2 cellular contexts compared by ENCODE assay signal in the genomic region with DNA sequence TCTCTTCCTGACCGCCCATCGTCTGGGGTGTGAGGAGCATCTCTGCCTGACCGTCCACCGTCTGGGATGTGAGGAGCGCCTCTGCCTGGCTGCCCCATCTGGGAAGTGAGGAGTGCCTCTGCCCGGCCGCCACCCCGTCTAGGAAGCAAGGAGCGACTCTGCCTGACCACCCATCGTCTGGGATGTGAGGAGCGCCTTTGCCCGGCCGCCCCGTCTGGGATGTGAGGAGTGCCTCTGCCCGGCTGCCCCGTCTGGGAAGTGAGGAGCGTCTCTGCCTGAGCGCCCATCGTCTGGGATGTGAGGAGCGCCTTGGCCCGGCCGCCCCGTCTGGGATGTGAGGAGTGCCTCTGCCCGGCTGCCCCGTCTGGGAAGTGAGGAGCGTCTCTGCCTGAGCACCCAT. TPM values are rescaled to one million over a fixed set of nuclear protein-coding genes. Genes with fewer than 3 reads are reported as not detected.
"Had no signal": no experiment of that assay in that cellular context is flagged by ENCODE, and none has a peak within 500 bp of the region (broad histone marks: within the 10 kb centered on the region; RNA-seq: fewer than 3 reads in every experiment).

No MANE protein-coding gene starts in this region.

RNA-seq across cellular contexts. Expression of a gene that starts 4.4 kb away (rescaled TPM):
- total RNA-seq: ascending aorta had no signal

RNA-seq across cellular contexts. Expression of a gene that starts 17.0 kb away (rescaled TPM):
- total RNA-seq: cardiac muscle cell had no signal
- polyA plus RNA-seq: cardiac muscle cell had no signal
